In genomic region chr2:189425676-189426075, GRCh38 we compare ENCODE assay signal across 16 cellular contexts. TPM values are rescaled to one million over a fixed set of nuclear protein-coding genes. Genes with fewer than 3 reads are reported as not detected.
DNase-seq lines count a peak whose midpoint lies in the region; TF ChIP-seq lines count a peak whose summit lies in the region.
"Had no signal": no experiment of that assay in that cellular context is flagged by ENCODE, and none has a peak within 500 bp of the region (broad histone marks: within the 10 kb centered on the region; RNA-seq: fewer than 3 reads in every experiment).

No MANE protein-coding gene starts in this region.

- H3K27me3 ChIP-seq in adrenal gland, result no peaks in the 10 kb centered on the region

- H3K4me1 Mint-ChIP-seq in osteocyte (ENCODE audit: unreplicated experiment), result peaks cover 1% of the 10 kb centered on the region
- H3K4me1 Mint-ChIP-seq: B cell; CD4-positive, alpha-beta memory T cell had no signal

- no peaks in the 10 kb centered on the region for H3K9me3 ChIP-seq in adrenal gland (replicated peaks in 1 of 3)

- DNase-seq in EH (ENCODE audit: low read depth) (peak; percentile 56), Kasumi-1 (lab: John Stamatoyannopoulos, UW) (peak; percentile 25 to 40), dermis blood vessel endothelial cell (peak; percentile 35), fibroblast of the aortic adventitia (ENCODE audit: low read depth) (peak; percentile 12), osteocyte (ENCODE audit: extremely low spot score, unreplicated experiment) (no peak), adrenal gland (no peak), pons (ENCODE audit: low spot score) (no peak)
- DNase-seq: C1 segment of cervical spinal cord; CD4-positive, alpha-beta memory T cell; DMS153; DMS79 treated with DMSO at 0.1 percent for 48 hours; GDM1; HCEC 1CT; HFFc6; IMR-90 had no signal

- H3K4me1 ChIP-seq in adrenal gland (replicated peaks in 1 of 2), result no peaks in the 10 kb centered on the region

- no peak overlapping the region for H3K27ac Mint-ChIP-seq in osteocyte (ENCODE audit: unreplicated experiment)
- H3K27ac Mint-ChIP-seq: B cell; CD4-positive, alpha-beta memory T cell; HFFc6 had no signal

- no peak overlapping the region for H3K4me3 Mint-ChIP-seq in osteocyte (ENCODE audit: unreplicated experiment)
- H3K4me3 Mint-ChIP-seq: B cell; CD4-positive, alpha-beta memory T cell; HFFc6 had no signal

- TF ChIP-seq POLR2A in adrenal gland (IDR thresholded peaks at IDR 0.05), result no peak

- no peak overlapping the region for H3K4me3 ChIP-seq in fibroblast of the aortic adventitia (ENCODE audit: low read depth, low read length)
- H3K4me3 ChIP-seq in adrenal gland, result no peak overlapping the region

- intact Hi-C loops in adrenal gland (cut with DNase I), result no loop called here

- H3K36me3 Mint-ChIP-seq in osteocyte (ENCODE audit: unreplicated experiment), result no peaks in the 10 kb centered on the region
- H3K36me3 Mint-ChIP-seq: CD4-positive, alpha-beta memory T cell had no signal

- H3K27me3 Mint-ChIP-seq in osteocyte (ENCODE audit: unreplicated experiment), result no peaks in the 10 kb centered on the region

- H3K9me3 Mint-ChIP-seq in osteocyte (ENCODE audit: unreplicated experiment), result no peaks in the 10 kb centered on the region
- H3K9me3 Mint-ChIP-seq: HFFc6 had no signal

- WGBS in adrenal gland, 4 donors, result 98 to 100% (median 100%) methylated on average over 1 of the region's 1 CpG

- H3K36me3 ChIP-seq in adrenal gland (replicated peaks in 1 of 2), result no peaks in the 10 kb centered on the region

- TF ChIP-seq CTCF in fibroblast of the aortic adventitia (IDR thresholded peaks at IDR 0.05; ENCODE audit: insufficient read depth, low read length) (no peak), osteocyte (IDR thresholded peaks at IDR 0.05) (no peak), adrenal gland (IDR thresholded peaks at IDR 0.05) (no peak)

- H3K27ac ChIP-seq in adrenal gland, result no peak overlapping the region

RNA-seq across cellular contexts. Expression of gene WDR75, which starts 15.6 kb away (rescaled TPM):
- total RNA-seq in dermis blood vessel endothelial cell (45.6 and 49.9 TPM in 2 replicates), fibroblast of the aortic adventitia (ENCODE audit: low replicate concordance) (28.7 and 55.7 TPM in 2 replicates), osteocyte (38.8 and 41.0 TPM in 2 replicates), adrenal gland (10 to 100 TPM; 23.7 to 73.9 (median 37.8) TPM)
- 10 to 100 TPM; 30.1 to 51.3 (median 45.7) TPM for polyA plus RNA-seq in adrenal gland

Comparison
In these comparisons a context has a peak if more than half of its experiments do, and no peak if none do; other contexts are left out.
1. DNase-seq: peak in EH (single experiment), Kasumi-1 (2 of 2), dermis blood vessel endothelial cell (single experiment) and fibroblast of the aortic adventitia (single experiment); none in osteocyte (single experiment), adrenal gland (0 of 7) and pons (single experiment).